Comparison of ENCODE assay signal across 18 cellular contexts in genomic region chr4:58658701-58659100, GRCh38.
"Had no signal": no experiment of that assay in that cellular context is flagged by ENCODE, and none has a peak within 500 bp of the region (broad histone marks: within the 10 kb centered on the region; RNA-seq: fewer than 3 reads in every experiment).

No MANE protein-coding gene starts in this region.

- DNase-seq: cerebellar nuclear complex; cortex of kidney; effector CD4-positive, alpha-beta T cell; left cardiac atrium; left lung; mesendoderm; naive thymus-derived CD8-positive, alpha-beta T cell; nephron progenitor cell; nucleus accumbens; ovary; stimulated activated CD4-positive, alpha-beta T cell treated with anti-CD3 and anti-CD28 coated beads, Interleukin-12 subunit alpha, Interleukin-12 subunit beta, amount 100 ng/mL, for 4 hours; stimulated activated CD4-positive, alpha-beta T cell treated with anti-CD3 and anti-CD28 coated beads, Interleukin-1b, Interleukin-23, amount 100 ng/mL, for 48 hours; stimulated activated CD4-positive, alpha-beta T cell treated with anti-CD3 and anti-CD28 coated beads, Interleukin-4, amount 100 ng/mL, for 1 hour; stimulated activated CD8-positive, alpha-beta memory T cell treated with anti-CD3 and anti-CD28 coated beads, Interleukin-4, amount 100 ng/mL, for 48 hours; stimulated activated naive CD8-positive, alpha-beta T cell treated with anti-CD3 and anti-CD28 coated beads, Interleukin-15, amount 100 ng/mL, for 72 hours; thyroid gland; trophoblast cell had no signal

- ATAC-seq: left cardiac atrium; left lung; naive thymus-derived CD8-positive, alpha-beta T cell; sciatic nerve; stimulated activated naive CD8-positive, alpha-beta T cell treated with anti-CD3 and anti-CD28 coated beads, Interleukin-15, amount 100 ng/mL, for 72 hours had no signal
